ENCODE assay signal across 1 cellular context in the genomic region with DNA sequence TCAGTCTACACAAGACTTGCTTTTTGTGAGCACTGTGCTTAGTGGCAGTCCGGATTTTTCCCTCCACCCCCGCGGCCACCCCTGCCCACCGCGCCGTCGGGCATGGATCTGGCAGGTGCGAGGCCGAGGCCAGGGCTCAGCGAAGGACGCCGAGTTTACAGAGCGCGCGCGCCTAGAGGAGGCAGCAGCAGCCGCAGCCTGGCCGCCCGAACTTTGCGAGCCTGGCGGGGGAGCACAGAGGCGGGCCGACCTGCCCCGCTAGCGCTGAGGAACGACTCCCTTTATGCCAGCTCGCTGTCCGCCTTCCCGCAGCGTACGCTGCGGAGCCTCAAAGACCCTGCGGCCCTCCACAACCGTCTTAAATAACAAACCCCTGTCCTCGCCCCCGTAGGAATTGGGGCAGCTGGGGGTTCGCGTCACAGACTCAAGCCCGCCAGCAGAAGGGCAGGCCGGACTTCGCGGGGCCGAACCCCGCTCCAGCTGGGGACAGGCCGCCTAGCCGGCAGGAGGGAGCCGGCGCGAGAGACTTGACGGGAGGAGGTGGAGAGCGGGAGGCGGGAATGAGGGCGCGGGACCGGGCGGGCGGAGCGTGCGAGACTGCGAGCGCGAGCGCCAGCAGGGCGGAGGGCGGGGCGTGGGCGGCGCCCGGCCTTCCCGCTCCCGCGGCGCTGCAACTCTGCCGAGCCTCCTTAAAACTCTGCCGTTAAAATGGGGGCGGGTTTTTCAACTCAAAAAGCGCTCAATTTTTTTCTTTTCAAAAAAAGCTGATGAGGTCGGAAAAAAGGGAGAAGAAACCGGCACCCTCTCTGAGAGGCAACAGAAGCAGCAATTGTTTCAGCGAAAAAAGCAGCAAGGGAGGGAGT.
TF ChIP-seq lines count a peak whose summit lies in the region.

No MANE protein-coding gene starts in this region.

TF ChIP-seq in HepG2, 621 proteins besides CTCF, POLR2A, EP300 and RAD21 (continued from another document and continues in another):
- TF ChIP-seq, protein P1, sequence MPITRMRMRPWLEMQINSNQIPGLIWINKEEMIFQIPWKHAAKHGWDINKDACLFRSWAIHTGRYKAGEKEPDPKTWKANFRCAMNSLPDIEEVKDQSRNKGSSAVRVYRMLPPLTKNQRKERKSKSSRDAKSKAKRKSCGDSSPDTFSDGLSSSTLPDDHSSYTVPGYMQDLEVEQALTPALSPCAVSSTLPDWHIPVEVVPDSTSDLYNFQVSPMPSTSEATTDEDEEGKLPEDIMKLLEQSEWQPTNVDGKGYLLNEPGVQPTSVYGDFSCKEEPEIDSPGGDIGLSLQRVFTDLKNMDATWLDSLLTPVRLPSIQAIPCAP (CRISPR knock-in tag; IDR thresholded peaks at IDR 0.05; ENCODE audit: low read depth): 0 out of 2 replicates have a peak, but pooled peaks have one; percentile 20
- TF ChIP-seq, protein P2, sequence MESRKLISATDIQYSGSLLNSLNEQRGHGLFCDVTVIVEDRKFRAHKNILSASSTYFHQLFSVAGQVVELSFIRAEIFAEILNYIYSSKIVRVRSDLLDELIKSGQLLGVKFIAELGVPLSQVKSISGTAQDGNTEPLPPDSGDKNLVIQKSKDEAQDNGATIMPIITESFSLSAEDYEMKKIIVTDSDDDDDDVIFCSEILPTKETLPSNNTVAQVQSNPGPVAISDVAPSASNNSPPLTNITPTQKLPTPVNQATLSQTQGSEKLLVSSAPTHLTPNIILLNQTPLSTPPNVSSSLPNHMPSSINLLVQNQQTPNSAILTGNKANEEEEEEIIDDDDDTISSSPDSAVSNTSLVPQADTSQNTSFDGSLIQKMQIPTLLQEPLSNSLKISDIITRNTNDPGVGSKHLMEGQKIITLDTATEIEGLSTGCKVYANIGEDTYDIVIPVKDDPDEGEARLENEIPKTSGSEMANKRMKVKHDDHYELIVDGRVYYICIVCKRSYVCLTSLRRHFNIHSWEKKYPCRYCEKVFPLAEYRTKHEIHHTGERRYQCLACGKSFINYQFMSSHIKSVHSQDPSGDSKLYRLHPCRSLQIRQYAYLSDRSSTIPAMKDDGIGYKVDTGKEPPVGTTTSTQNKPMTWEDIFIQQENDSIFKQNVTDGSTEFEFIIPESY (CRISPR knock-in tag; IDR thresholded peaks at IDR 0.05): peak; percentile 34; the same call in 1 of the 2 replicates
- peak; percentile 42; the same call in 1 of the 2 replicates for TF ChIP-seq RXRA (CRISPR knock-in tag; IDR thresholded peaks at IDR 0.05)
- TF ChIP-seq ZNF501 (CRISPR knock-in tag; IDR thresholded peaks at IDR 0.05): peak; percentile 75; the same call in 1 of the 2 replicates
- TF ChIP-seq, protein P3, sequence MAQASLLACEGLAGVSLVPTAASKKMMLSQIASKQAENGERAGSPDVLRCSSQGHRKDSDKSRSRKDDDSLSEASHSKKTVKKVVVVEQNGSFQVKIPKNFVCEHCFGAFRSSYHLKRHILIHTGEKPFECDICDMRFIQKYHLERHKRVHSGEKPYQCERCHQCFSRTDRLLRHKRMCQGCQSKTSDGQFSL (CRISPR knock-in tag; IDR thresholded peaks at IDR 0.05): no peak
- no peak for TF ChIP-seq MTF1 (CRISPR knock-in tag; IDR thresholded peaks at IDR 0.05)
- no peak for TF ChIP-seq NR2F2 (IDR thresholded peaks at IDR 0.05; ENCODE audit: borderline replicate concordance, low read depth)
- TF ChIP-seq, protein P4, sequence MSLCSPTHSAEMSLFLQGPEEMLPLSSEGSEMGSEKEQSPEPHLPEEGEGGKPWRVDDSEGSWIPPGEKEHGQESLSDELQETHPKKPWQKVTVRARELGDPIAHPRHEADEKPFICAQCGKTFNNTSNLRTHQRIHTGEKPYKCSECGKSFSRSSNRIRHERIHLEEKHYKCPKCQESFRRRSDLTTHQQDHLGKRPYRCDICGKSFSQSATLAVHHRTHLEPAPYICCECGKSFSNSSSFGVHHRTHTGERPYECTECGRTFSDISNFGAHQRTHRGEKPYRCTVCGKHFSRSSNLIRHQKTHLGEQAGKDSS (CRISPR knock-in tag; IDR thresholded peaks at IDR 0.05; ENCODE audit: borderline replicate concordance, low read depth): peak; percentile 75; the same call in 1 of the 2 replicates
- TF ChIP-seq ZBTB42 (CRISPR knock-in tag; IDR thresholded peaks at IDR 0.05): no peak; the same call in 1 of the 2 replicates
- no peak for TF ChIP-seq ZNF674 (CRISPR knock-in tag; IDR thresholded peaks at IDR 0.05; ENCODE audit: low read depth)
- peak; percentile 42; the same call in 1 of the 2 replicates for TF ChIP-seq CHD2 (IDR thresholded peaks at IDR 0.05; ENCODE audit: low read depth, low read length)
- no peak for TF ChIP-seq GMEB2 (CRISPR knock-in tag; IDR thresholded peaks at IDR 0.05; ENCODE audit: low read depth)
- peak; percentile 85 for TF ChIP-seq ZBTB38 (CRISPR knock-in tag; IDR thresholded peaks at IDR 0.05)
- TF ChIP-seq, protein P5, sequence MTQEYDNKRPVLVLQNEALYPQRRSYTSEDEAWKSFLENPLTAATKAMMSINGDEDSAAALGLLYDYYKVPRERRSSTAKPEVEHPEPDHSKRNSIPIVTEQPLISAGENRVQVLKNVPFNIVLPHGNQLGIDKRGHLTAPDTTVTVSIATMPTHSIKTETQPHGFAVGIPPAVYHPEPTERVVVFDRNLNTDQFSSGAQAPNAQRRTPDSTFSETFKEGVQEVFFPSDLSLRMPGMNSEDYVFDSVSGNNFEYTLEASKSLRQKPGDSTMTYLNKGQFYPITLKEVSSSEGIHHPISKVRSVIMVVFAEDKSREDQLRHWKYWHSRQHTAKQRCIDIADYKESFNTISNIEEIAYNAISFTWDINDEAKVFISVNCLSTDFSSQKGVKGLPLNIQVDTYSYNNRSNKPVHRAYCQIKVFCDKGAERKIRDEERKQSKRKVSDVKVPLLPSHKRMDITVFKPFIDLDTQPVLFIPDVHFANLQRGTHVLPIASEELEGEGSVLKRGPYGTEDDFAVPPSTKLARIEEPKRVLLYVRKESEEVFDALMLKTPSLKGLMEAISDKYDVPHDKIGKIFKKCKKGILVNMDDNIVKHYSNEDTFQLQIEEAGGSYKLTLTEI (CRISPR knock-in tag; conservative IDR thresholded peaks at IDR 0.05): no peak
- TF ChIP-seq XRCC5 (optimal IDR thresholded peaks at IDR 0.05; ENCODE audit: low read length): peak; percentile 49
- 0 out of 2 replicates have a peak, but pooled peaks have one; percentile 57 for TF ChIP-seq ZNF773 (CRISPR knock-in tag; IDR thresholded peaks at IDR 0.05; ENCODE audit: borderline replicate concordance)
- peak; percentile 78; the same call in 1 of the 2 replicates for TF ChIP-seq EEA1 (CRISPR knock-in tag; IDR thresholded peaks at IDR 0.05; ENCODE audit: borderline replicate concordance)
- no peak for TF ChIP-seq CBX2 (IDR thresholded peaks at IDR 0.05; ENCODE audit: low read depth, low read length)
- TF ChIP-seq CBX2 (CRISPR knock-in tag; IDR thresholded peaks at IDR 0.05; ENCODE audit: low read depth): no peak
- peak; percentile 83 for TF ChIP-seq KMT2B (CRISPR knock-in tag; IDR thresholded peaks at IDR 0.05)
- TF ChIP-seq ZHX1 (CRISPR knock-in tag; IDR thresholded peaks at IDR 0.05; ENCODE audit: low read depth): no peak
- TF ChIP-seq, protein P6, sequence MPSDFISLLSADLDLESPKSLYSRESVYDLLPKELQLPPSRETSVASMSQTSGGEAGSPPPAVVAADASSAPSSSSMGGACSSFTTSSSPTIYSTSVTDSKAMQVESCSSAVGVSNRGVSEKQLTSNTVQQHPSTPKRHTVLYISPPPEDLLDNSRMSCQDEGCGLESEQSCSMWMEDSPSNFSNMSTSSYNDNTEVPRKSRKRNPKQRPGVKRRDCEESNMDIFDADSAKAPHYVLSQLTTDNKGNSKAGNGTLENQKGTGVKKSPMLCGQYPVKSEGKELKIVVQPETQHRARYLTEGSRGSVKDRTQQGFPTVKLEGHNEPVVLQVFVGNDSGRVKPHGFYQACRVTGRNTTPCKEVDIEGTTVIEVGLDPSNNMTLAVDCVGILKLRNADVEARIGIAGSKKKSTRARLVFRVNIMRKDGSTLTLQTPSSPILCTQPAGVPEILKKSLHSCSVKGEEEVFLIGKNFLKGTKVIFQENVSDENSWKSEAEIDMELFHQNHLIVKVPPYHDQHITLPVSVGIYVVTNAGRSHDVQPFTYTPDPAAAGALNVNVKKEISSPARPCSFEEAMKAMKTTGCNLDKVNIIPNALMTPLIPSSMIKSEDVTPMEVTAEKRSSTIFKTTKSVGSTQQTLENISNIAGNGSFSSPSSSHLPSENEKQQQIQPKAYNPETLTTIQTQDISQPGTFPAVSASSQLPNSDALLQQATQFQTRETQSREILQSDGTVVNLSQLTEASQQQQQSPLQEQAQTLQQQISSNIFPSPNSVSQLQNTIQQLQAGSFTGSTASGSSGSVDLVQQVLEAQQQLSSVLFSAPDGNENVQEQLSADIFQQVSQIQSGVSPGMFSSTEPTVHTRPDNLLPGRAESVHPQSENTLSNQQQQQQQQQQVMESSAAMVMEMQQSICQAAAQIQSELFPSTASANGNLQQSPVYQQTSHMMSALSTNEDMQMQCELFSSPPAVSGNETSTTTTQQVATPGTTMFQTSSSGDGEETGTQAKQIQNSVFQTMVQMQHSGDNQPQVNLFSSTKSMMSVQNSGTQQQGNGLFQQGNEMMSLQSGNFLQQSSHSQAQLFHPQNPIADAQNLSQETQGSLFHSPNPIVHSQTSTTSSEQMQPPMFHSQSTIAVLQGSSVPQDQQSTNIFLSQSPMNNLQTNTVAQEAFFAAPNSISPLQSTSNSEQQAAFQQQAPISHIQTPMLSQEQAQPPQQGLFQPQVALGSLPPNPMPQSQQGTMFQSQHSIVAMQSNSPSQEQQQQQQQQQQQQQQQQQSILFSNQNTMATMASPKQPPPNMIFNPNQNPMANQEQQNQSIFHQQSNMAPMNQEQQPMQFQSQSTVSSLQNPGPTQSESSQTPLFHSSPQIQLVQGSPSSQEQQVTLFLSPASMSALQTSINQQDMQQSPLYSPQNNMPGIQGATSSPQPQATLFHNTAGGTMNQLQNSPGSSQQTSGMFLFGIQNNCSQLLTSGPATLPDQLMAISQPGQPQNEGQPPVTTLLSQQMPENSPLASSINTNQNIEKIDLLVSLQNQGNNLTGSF (CRISPR knock-in tag; IDR thresholded peaks at IDR 0.05): 0 out of 2 replicates have a peak, but pooled peaks have one; percentile 39
- peak; percentile 27; the same call in 1 of the 2 replicates for TF ChIP-seq MED1 (CRISPR knock-in tag; IDR thresholded peaks at IDR 0.05)
- TF ChIP-seq HIVEP1 (CRISPR knock-in tag; IDR thresholded peaks at IDR 0.05): peak; percentile 59; the same call in 1 of the 2 replicates
- peak; percentile 81; the same call in 1 of the 2 replicates for TF ChIP-seq TGIF2 (CRISPR knock-in tag; IDR thresholded peaks at IDR 0.05)
- peak; percentile 99 for TF ChIP-seq UBTF (CRISPR knock-in tag; IDR thresholded peaks at IDR 0.05)
- no peak for TF ChIP-seq CHD4 (IDR thresholded peaks at IDR 0.05; ENCODE audit: borderline replicate concordance, low read length)
- TF ChIP-seq ZSCAN30 (CRISPR knock-in tag; IDR thresholded peaks at IDR 0.05): no peak; the same call in 1 of the 2 replicates
- TF ChIP-seq DNMT3B (CRISPR knock-in tag; conservative IDR thresholded peaks at IDR 0.05): no peak; the same call in 1 of the 2 replicates
- no peak for TF ChIP-seq ATRX (CRISPR knock-in tag; IDR thresholded peaks at IDR 0.05; ENCODE audit: borderline replicate concordance)
- TF ChIP-seq, protein P7, sequence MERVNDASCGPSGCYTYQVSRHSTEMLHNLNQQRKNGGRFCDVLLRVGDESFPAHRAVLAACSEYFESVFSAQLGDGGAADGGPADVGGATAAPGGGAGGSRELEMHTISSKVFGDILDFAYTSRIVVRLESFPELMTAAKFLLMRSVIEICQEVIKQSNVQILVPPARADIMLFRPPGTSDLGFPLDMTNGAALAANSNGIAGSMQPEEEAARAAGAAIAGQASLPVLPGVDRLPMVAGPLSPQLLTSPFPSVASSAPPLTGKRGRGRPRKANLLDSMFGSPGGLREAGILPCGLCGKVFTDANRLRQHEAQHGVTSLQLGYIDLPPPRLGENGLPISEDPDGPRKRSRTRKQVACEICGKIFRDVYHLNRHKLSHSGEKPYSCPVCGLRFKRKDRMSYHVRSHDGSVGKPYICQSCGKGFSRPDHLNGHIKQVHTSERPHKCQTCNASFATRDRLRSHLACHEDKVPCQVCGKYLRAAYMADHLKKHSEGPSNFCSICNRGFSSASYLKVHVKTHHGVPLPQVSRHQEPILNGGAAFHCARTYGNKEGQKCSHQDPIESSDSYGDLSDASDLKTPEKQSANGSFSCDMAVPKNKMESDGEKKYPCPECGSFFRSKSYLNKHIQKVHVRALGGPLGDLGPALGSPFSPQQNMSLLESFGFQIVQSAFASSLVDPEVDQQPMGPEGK (CRISPR knock-in tag; IDR thresholded peaks at IDR 0.05): peak; percentile 59
